1 cellular context compared by ENCODE assay signal in genomic region chr3:72017935-72018334, GRCh38.
A peak's percentile ranks its signal among the peaks of the same experiment; 100 is the strongest.
TF ChIP-seq lines count a peak whose summit lies in the region.

No MANE protein-coding gene starts in this region.

TF ChIP-seq in K562, 482 proteins besides CTCF, POLR2A, EP300 and RAD21 (continued from another document):
- TF ChIP-seq NR4A1 (CRISPR knock-in tag; IDR thresholded peaks at IDR 0.05) (no peak), NR4A1 (tag; IDR thresholded peaks at IDR 0.05) (0 out of 2 replicates have a peak, but pooled peaks have one; percentile 31), RHOXF2B (CRISPR knock-in tag; conservative IDR thresholded peaks at IDR 0.05) (no peak), CEBPB (tag; IDR thresholded peaks at IDR 0.05) (no peak), MGA (IDR thresholded peaks at IDR 0.05) (peak; percentile 46; the same call in 1 of the 2 replicates), THAP12 (CRISPR knock-in tag; IDR thresholded peaks at IDR 0.05) (no peak), RCOR1 (IDR thresholded peaks at IDR 0.05; ENCODE audit: borderline replicate concordance in 1 of 2, low read depth in 2 of 2, low read length in 2 of 2) (peak; percentile 41 to 86; a peak in 3 of 4 replicates), MEIS2 (IDR thresholded peaks at IDR 0.05; ENCODE audit: partially characterized antibody) (peak; percentile 57), MCM7 (IDR thresholded peaks at IDR 0.05) (no peak), OTX1 (CRISPR knock-in tag; IDR thresholded peaks at IDR 0.05) (no peak), CHAMP1 (IDR thresholded peaks at IDR 0.05) (no peak), CHD1 (IDR thresholded peaks at IDR 0.05; ENCODE audit: low read length) (no peak), ZNF12 (CRISPR knock-in tag; IDR thresholded peaks at IDR 0.05) (no peak), IRF1 (CRISPR knock-in tag; IDR thresholded peaks at IDR 0.05; ENCODE audit: borderline replicate concordance) (no peak)
